In the genomic region with DNA sequence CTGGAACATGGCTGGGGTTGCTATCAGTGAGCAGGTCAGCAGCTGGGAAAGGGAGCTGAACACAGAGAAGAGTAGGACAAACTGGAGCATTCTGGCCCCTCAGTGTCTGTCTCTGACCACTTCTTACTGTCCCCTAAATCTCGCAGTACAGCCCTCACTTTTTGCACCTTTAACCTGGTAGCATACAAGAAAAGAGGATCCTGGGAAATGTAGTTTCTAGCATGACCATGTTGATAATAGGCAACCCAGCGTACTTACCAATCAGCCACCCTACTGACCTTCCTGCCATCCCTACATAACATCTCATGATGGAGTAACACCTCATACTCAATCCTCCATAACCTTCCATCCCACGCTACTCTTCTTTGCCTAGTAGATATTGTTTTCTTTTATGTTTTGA, we compare ENCODE assay signal across 19 cellular contexts.
A peak's percentile ranks its signal among the peaks of the same experiment; 100 is the strongest.
DNase-seq lines count a peak whose midpoint lies in the region; ATAC-seq, FAIRE-seq and TF ChIP-seq lines count a peak whose summit lies in the region.
"Had no signal": no experiment of that assay in that cellular context is flagged by ENCODE, and none has a peak within 500 bp of the region (broad histone marks: within the 10 kb centered on the region; RNA-seq: fewer than 3 reads in every experiment).

No MANE protein-coding gene starts in this region.

- CTCF ChIA-PET in A549 (lab: Yijun Ruan, JAX), result no interaction called here

- H3K4me1 ChIP-seq in A549, result no peaks in the 10 kb centered on the region
- no peaks in the 10 kb centered on the region for H3K4me1 ChIP-seq in astrocyte (ENCODE audit: insufficient read depth, low read length)
- no peaks in the 10 kb centered on the region for H3K4me1 ChIP-seq in GM23248 (ENCODE audit: insufficient read depth)
- H3K4me1 ChIP-seq in smooth muscle cell (ENCODE audit: low read depth), result no peaks in the 10 kb centered on the region
- H3K4me1 ChIP-seq: BE2C, Caco-2 had no signal

- H3K4me2 ChIP-seq in A549 (peak overlapping the region; percentile 20; the same call in 1 of the 3 replicates), astrocyte (ENCODE audit: low read length) (no peak overlapping the region), GM23248 (ENCODE audit: unreplicated experiment) (no peak overlapping the region), smooth muscle cell (no peak overlapping the region)

- no peak overlapping the region for H3K27ac Mint-ChIP-seq in astrocyte (ENCODE audit: unreplicated experiment)
- H3K27ac Mint-ChIP-seq: CD8-positive, alpha-beta T cell; HFFc6 had no signal

- H3K9me2 ChIP-seq in GM23248 (ENCODE audit: insufficient read depth), result no peaks in the 10 kb centered on the region

- H3K9me3 Mint-ChIP-seq in astrocyte (ENCODE audit: unreplicated experiment), result no peaks in the 10 kb centered on the region
- H3K9me3 Mint-ChIP-seq: CD8-positive, alpha-beta T cell; HFFc6 had no signal

- no peak for TF ChIP-seq POLR2A in A549 (IDR thresholded peaks at IDR 0.05; ENCODE audit: low read length)

- H3K79me2 ChIP-seq in astrocyte (ENCODE audit: insufficient read depth, low read length) (no peaks in the 10 kb centered on the region), GM23248 (ENCODE audit: insufficient read depth) (no peaks in the 10 kb centered on the region), smooth muscle cell (ENCODE audit: low read depth) (no peaks in the 10 kb centered on the region)

- H3K27ac ChIP-seq in A549 (no peak overlapping the region), astrocyte (ENCODE audit: low read depth, low read length) (no peak overlapping the region), GM23248 (no peak overlapping the region), smooth muscle cell (ENCODE audit: low read depth) (no peak overlapping the region)
- H3K27ac ChIP-seq: C4-2B, HL-60 had no signal

- in situ Hi-C loops in GM23248 (cut with MboI), result no loop called here

- no peaks in the 10 kb centered on the region for H3K27me3 Mint-ChIP-seq in astrocyte (ENCODE audit: low read depth, unreplicated experiment)

- 49% methylated on average over 3 of the region's 3 CpGs for WGBS in A549 (ENCODE audit: missing lambda C conversion rate)
- 92 to 96% methylated on average over 3 of the region's 3 CpGs for WGBS in GM23248 (ENCODE audit: low coverage in 1 of 2, low lambda C conversion rate in 2 of 2, missing lambda C conversion rate in 2 of 2), 2 experiments
- WGBS in smooth muscle cell (ENCODE audit: low lambda C conversion rate), result 96% methylated on average over 3 of the region's 3 CpGs

- no peaks in the 10 kb centered on the region for H3K27me3 ChIP-seq in astrocyte (ENCODE audit: insufficient read depth, low read length)
- H3K27me3 ChIP-seq in GM23248 (replicated peaks; ENCODE audit: insufficient read depth), result no peaks in the 10 kb centered on the region
- H3K27me3 ChIP-seq in smooth muscle cell (ENCODE audit: low read depth), result no peaks in the 10 kb centered on the region
- H3K27me3 ChIP-seq: BE2C had no signal

- TF ChIP-seq CTCF in A549 (IDR thresholded peaks at IDR 0.05) (no peak), astrocyte (IDR thresholded peaks at IDR 0.05; ENCODE audit: insufficient read depth, low read depth, low read length) (no peak), smooth muscle cell (IDR thresholded peaks at IDR 0.05; ENCODE audit: borderline replicate concordance, insufficient read depth, poor library complexity, severe bottlenecking) (no peak)

- no peak for ATAC-seq in A549
- ATAC-seq: CD8-positive, alpha-beta T cell had no signal

- no peak for TF ChIP-seq RAD21 in A549 (conservative IDR thresholded peaks at IDR 0.05 in 1 of 2, IDR thresholded peaks at IDR 0.05 in 1 of 2)

- POLR2A ChIA-PET in A549 (lab: Yijun Ruan, JAX), result no interaction called here

- no peak for TF ChIP-seq EP300 in A549 (IDR thresholded peaks at IDR 0.05)

- H3K4me3 ChIP-seq in A549 (no peak overlapping the region), astrocyte (ENCODE audit: insufficient read depth, low read depth, low read length) (no peak overlapping the region), GM23248 (no peak overlapping the region), smooth muscle cell (no peak overlapping the region)

- H3K9me3 ChIP-seq in A549 (no peaks in the 10 kb centered on the region), astrocyte (ENCODE audit: insufficient read depth, low read depth, low read length) (no peaks in the 10 kb centered on the region), GM23248 (ENCODE audit: low read depth) (no peaks in the 10 kb centered on the region), smooth muscle cell (replicated peaks; ENCODE audit: low read depth) (no peaks in the 10 kb centered on the region)
- H3K9me3 ChIP-seq: BE2C, Caco-2 had no signal

- FAIRE-seq in A549 (lab: Jason Lieb, UNC) (no peak), GM19239 (lab: Jason Lieb, UNC) (peak; percentile 49), astrocyte (lab: Jason Lieb, UNC) (peak; percentile 45)
- FAIRE-seq: A204.1 had no signal

- H3K9ac ChIP-seq in astrocyte (ENCODE audit: low read length) (no peak overlapping the region), GM23248 (no peak overlapping the region), smooth muscle cell (ENCODE audit: low read depth) (no peak overlapping the region)

- H2AFZ ChIP-seq in astrocyte (ENCODE audit: low read depth, low read length), result no peak overlapping the region
- H2AFZ ChIP-seq in GM23248, result no peak overlapping the region
- H2AFZ ChIP-seq in smooth muscle cell (ENCODE audit: low read depth), result no peak overlapping the region

- no peak for DNase-seq in A549 (ENCODE audit: low read depth in 1 of 2, low spot score in 1 of 2)
- no peak for DNase-seq in GM19239 (ENCODE audit: insufficient read length, low spot score)
- no peak for DNase-seq in astrocyte (ENCODE audit: low read depth)
- peak; percentile 17 for DNase-seq in iPS-NIHi7 (ENCODE audit: extremely low spot score)
- DNase-seq in hippocampal formation (lab: John Stamatoyannopoulos, UW), result no peak
- no peak for DNase-seq in GM23248
- no peak for DNase-seq in smooth muscle cell (lab: John Stamatoyannopoulos, UW; ENCODE audit: unreplicated experiment)
- DNase-seq: BE2C; Caco-2; CD8-positive, alpha-beta T cell; DND-41; GDM1; GOT3; HCEC 1CT; HFFc6; KBM-7 had no signal

- H3K36me3 ChIP-seq in astrocyte (ENCODE audit: insufficient read depth, low read length) (peaks cover 2% of the 10 kb centered on the region), GM23248 (ENCODE audit: low read depth) (0 out of 2 replicates have a peak, but pooled peaks cover 6% of the 10 kb centered on the region), smooth muscle cell (ENCODE audit: low read depth) (peaks cover 4% of the 10 kb centered on the region)
- H3K36me3 ChIP-seq: BE2C had no signal

- no peaks in the 10 kb centered on the region for H4K20me1 ChIP-seq in astrocyte (ENCODE audit: insufficient read depth, low read length)
- H4K20me1 ChIP-seq in GM23248 (ENCODE audit: insufficient read depth), result no peaks in the 10 kb centered on the region
- H4K20me1 ChIP-seq in smooth muscle cell (ENCODE audit: low read depth), result no peaks in the 10 kb centered on the region

- no peak overlapping the region for H3K4me3 Mint-ChIP-seq in astrocyte (ENCODE audit: unreplicated experiment)
- H3K4me3 Mint-ChIP-seq: CD8-positive, alpha-beta T cell; HFFc6 had no signal

- H3K4me1 Mint-ChIP-seq in astrocyte (ENCODE audit: low read depth, unreplicated experiment), result no peaks in the 10 kb centered on the region

- peaks cover 25% of the 10 kb centered on the region for H3K36me3 Mint-ChIP-seq in astrocyte (ENCODE audit: low read depth, unreplicated experiment)

- H3F3A ChIP-seq in GM23248 (ENCODE audit: insufficient read depth) (no peaks in the 10 kb centered on the region), smooth muscle cell (ENCODE audit: low read depth) (no peaks in the 10 kb centered on the region)

TF ChIP-seq in A549, 52 proteins besides CTCF, POLR2A, EP300 and RAD21 (continues in another document):
- TF ChIP-seq SMC3 (IDR thresholded peaks at IDR 0.05) (no peak), JUNB (IDR thresholded peaks at IDR 0.05) (no peak), CHD2 (IDR thresholded peaks at IDR 0.05; ENCODE audit: low read length, partially characterized antibody) (no peak), MAFK (IDR thresholded peaks at IDR 0.05; ENCODE audit: partially characterized antibody) (no peak), NFE2L2 (conservative IDR thresholded peaks at IDR 0.05; ENCODE audit: low read length) (no peak), JUN (IDR thresholded peaks at IDR 0.05) (no peak), RARB (CRISPR knock-in tag; IDR thresholded peaks at IDR 0.05) (no peak), HOXA7 (CRISPR knock-in tag; IDR thresholded peaks at IDR 0.05) (no peak)
- TF ChIP-seq, protein P1, sequence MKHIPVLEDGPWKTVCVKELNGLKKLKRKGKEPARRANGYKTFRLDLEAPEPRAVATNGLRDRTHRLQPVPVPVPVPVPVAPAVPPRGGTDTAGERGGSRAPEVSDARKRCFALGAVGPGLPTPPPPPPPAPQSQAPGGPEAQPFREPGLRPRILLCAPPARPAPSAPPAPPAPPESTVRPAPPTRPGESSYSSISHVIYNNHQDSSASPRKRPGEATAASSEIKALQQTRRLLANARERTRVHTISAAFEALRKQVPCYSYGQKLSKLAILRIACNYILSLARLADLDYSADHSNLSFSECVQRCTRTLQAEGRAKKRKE (CRISPR knock-in tag; IDR thresholded peaks at IDR 0.05; ENCODE audit: low read depth), result no peak
- TF ChIP-seq, protein P2, sequence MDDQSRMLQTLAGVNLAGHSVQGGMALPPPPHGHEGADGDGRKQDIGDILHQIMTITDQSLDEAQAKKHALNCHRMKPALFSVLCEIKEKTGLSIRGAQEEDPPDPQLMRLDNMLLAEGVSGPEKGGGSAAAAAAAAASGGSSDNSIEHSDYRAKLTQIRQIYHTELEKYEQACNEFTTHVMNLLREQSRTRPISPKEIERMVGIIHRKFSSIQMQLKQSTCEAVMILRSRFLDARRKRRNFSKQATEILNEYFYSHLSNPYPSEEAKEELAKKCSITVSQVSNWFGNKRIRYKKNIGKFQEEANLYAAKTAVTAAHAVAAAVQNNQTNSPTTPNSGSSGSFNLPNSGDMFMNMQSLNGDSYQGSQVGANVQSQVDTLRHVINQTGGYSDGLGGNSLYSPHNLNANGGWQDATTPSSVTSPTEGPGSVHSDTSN (IDR thresholded peaks at IDR 0.05), result no peak
- TF ChIP-seq, protein P3, sequence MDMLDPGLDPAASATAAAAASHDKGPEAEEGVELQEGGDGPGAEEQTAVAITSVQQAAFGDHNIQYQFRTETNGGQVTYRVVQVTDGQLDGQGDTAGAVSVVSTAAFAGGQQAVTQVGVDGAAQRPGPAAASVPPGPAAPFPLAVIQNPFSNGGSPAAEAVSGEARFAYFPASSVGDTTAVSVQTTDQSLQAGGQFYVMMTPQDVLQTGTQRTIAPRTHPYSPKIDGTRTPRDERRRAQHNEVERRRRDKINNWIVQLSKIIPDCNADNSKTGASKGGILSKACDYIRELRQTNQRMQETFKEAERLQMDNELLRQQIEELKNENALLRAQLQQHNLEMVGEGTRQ (IDR thresholded peaks at IDR 0.05), result no peak
